22 cellular contexts compared by ENCODE assay signal in genomic region chr3:25817638-25818037, GRCh38. TPM values are rescaled to one million over a fixed set of nuclear protein-coding genes. Genes with fewer than 3 reads are reported as not detected.
DNase-seq lines count a peak whose midpoint lies in the region; ATAC-seq, FAIRE-seq and TF ChIP-seq lines count a peak whose summit lies in the region.
"Had no signal": no experiment of that assay in that cellular context is flagged by ENCODE, and none has a peak within 500 bp of the region (broad histone marks: within the 10 kb centered on the region; RNA-seq: fewer than 3 reads in every experiment).

No MANE protein-coding gene starts in this region.

- H3K27ac ChIP-seq in tibial nerve (no peak overlapping the region), upper lobe of right lung (no peak overlapping the region)
- H3K27ac ChIP-seq: A549, GM23248 had no signal

- peaks cover 0 to 16% (median 0%) of the 10 kb centered on the region in 4 donors for H3K9me3 ChIP-seq in tibial nerve
- H3K9me3 ChIP-seq in upper lobe of right lung = no peaks in the 10 kb centered on the region
- H3K9me3 ChIP-seq: A549, Caco-2 had no signal

- WGBS in tibial nerve, 2 donors = 90 to 91% methylated on average over 1 of the region's 1 CpG

- DNase-seq in GM12892 (ENCODE audit: insufficient read length) = no peak
- DNase-seq in bronchial epithelial cell (ENCODE audit: low read depth) = peak; percentile 42
- no peak for DNase-seq in tibial nerve (ENCODE audit: low spot score in 2 of 2)
- DNase-seq in NCI-H146 treated with DMSO at 0.1 percent for 48 hours (lab: John Stamatoyannopoulos, UW; ENCODE audit: unreplicated experiment) = no peak
- no peak for DNase-seq in upper lobe of right lung
- DNase-seq: Caco-2; CD4-positive, alpha-beta T cell; DMS153; GDM1; GM23248; HCEC 1CT; NCI-H1105 treated with DMSO at 0.1 percent for 48 hours; NCI-H187; NCI-H2107; NCI-H226; NCI-H524 had no signal

- FAIRE-seq in GM12892 (lab: Jason Lieb, UNC) (peak; percentile 9), bronchial epithelial cell (lab: Jason Lieb, UNC) (no peak)
- FAIRE-seq: A549, K562 had no signal

- no peak overlapping the region for H3K4me3 ChIP-seq in bronchial epithelial cell (ENCODE audit: low read depth, low read length)
- no peak overlapping the region for H3K4me3 ChIP-seq in tibial nerve
- no peak overlapping the region for H3K4me3 ChIP-seq in upper lobe of right lung
- H3K4me3 ChIP-seq: A549, GM23248, K562 had no signal

- TF ChIP-seq POLR2A in GM12892 (IDR thresholded peaks at IDR 0.05; ENCODE audit: low read depth, low read length) = no peak
- no peak for TF ChIP-seq POLR2A in tibial nerve (IDR thresholded peaks at IDR 0.05)

- H3K27me3 ChIP-seq in bronchial epithelial cell (ENCODE audit: control insufficient read depth, insufficient read depth, low read length) = peaks cover under 1% of the 10 kb centered on the region
- no peaks in the 10 kb centered on the region for H3K27me3 ChIP-seq in tibial nerve
- H3K27me3 ChIP-seq in upper lobe of right lung = no peaks in the 10 kb centered on the region

- H3K36me3 ChIP-seq in bronchial epithelial cell (ENCODE audit: control insufficient read depth, insufficient read depth, low read length) = no peaks in the 10 kb centered on the region
- H3K36me3 ChIP-seq in tibial nerve = no peaks in the 10 kb centered on the region
- no peaks in the 10 kb centered on the region for H3K36me3 ChIP-seq in upper lobe of right lung

- intact Hi-C loops in upper lobe of right lung (cut with DNase I) = no loop called here

- TF ChIP-seq EP300 in tibial nerve (IDR thresholded peaks at IDR 0.05) = no peak

- peak; percentile 18 for ATAC-seq in GM21515 (IDR thresholded peaks at IDR 0.05; ENCODE audit: unreplicated experiment)
- peak; percentile 37 for ATAC-seq in HG02884 (IDR thresholded peaks at IDR 0.05; ENCODE audit: unreplicated experiment)
- ATAC-seq in GM18511 (IDR thresholded peaks at IDR 0.05; ENCODE audit: unreplicated experiment) = no peak
- ATAC-seq in upper lobe of right lung = no peak
- ATAC-seq: A549, K562, Panc1 had no signal

- TF ChIP-seq CTCF in bronchial epithelial cell (IDR thresholded peaks at IDR 0.05; ENCODE audit: insufficient read depth, low read length, severe bottlenecking) = no peak
- no peak for TF ChIP-seq CTCF in tibial nerve (IDR thresholded peaks at IDR 0.05)
- TF ChIP-seq CTCF in upper lobe of right lung (IDR thresholded peaks at IDR 0.05) = no peak

- peaks cover 0 to 3% (median 0%) of the 10 kb centered on the region in 4 donors for H3K4me1 ChIP-seq in tibial nerve
- no peaks in the 10 kb centered on the region for H3K4me1 ChIP-seq in upper lobe of right lung
- H3K4me1 ChIP-seq: A549, Caco-2 had no signal

RNA-seq across cellular contexts. Expression of gene OXSM, which starts 27.7 kb away (rescaled TPM):
- polyA plus RNA-seq in GM12892 (2012; ENCODE audit: missing spikeins) = 24.5 TPM
- total RNA-seq in bronchial epithelial cell (18.4 and 24.0 TPM in 2 replicates), tibial nerve (10 to 100 TPM in 1 of 4 donors, 1 to 10 TPM in 3; 4.5 to 13.5 (median 6.2) TPM), upper lobe of right lung (8.5 TPM)

RNA-seq across cellular contexts. Expression of gene NGLY1, which starts 34.4 kb away (rescaled TPM):
- polyA plus RNA-seq in GM12892 (2012; ENCODE audit: missing spikeins) = 50.6 TPM
- total RNA-seq in bronchial epithelial cell (24.0 and 32.0 TPM in 2 replicates), tibial nerve (10 to 100 TPM; 21.4 to 31.2 (median 22.9) TPM), upper lobe of right lung (33.4 TPM)

Comparison
In these comparisons a context has a peak if more than half of its experiments do, and no peak if none do; other contexts are left out.
1. ATAC-seq: peak in GM21515 (single experiment) and HG02884 (single experiment); none in GM18511 (single experiment) and upper lobe of right lung (single experiment).